In the genomic region with DNA sequence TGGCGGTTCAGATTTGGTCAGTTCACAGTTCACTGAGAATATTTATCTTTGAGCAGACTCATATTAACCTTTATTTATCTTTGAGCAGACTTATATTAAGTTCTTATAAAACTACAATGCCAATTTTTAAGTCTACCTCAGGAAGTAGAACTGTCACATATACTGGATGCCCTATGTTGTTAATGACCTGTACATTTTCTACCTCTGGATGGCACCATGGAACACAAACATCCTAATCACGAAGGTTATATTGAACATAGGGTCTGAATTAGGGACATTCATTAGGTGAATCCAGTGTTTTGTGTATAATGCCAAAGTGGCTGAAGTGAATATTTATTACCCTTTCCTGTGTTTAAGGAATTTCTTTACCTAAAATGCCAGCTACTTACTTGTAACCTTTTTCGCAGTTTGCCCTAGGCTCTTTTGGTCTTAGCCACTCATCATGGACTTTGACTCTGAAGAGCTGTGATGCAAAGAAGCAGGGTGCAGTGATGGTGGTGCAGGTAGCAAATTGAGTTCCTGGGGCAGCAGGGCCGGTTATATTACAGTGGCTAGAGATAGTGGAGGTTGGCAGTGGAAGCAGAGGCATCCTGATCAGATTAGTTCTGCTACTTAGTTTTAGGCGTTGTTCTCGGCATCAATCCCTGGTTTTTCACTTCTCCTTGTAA, we compare ENCODE assay signal across 1 cellular context.
TF ChIP-seq lines count a peak whose summit lies in the region.

No MANE protein-coding gene starts in this region.

TF ChIP-seq in SK-N-SH treated with all-trans-retinoic acid at 6 μM for 48 hours, 23 proteins besides CTCF, POLR2A, EP300 and RAD21 (continued from another document):
- TF ChIP-seq, protein P1, sequence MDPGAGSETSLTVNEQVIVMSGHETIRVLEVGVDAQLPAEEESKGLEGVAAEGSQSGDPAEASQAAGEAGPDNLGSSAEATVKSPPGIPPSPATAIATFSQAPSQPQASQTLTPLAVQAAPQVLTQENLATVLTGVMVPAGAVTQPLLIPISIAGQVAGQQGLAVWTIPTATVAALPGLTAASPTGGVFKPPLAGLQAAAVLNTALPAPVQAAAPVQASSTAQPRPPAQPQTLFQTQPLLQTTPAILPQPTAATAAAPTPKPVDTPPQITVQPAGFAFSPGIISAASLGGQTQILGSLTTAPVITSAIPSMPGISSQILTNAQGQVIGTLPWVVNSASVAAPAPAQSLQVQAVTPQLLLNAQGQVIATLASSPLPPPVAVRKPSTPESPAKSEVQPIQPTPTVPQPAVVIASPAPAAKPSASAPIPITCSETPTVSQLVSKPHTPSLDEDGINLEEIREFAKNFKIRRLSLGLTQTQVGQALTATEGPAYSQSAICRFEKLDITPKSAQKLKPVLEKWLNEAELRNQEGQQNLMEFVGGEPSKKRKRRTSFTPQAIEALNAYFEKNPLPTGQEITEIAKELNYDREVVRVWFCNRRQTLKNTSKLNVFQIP (CRISPR knock-in tag; IDR thresholded peaks at IDR 0.05; ENCODE audit: borderline replicate concordance, low read depth) = no peak
- TF ChIP-seq GLIS3 (CRISPR knock-in tag; IDR thresholded peaks at IDR 0.05) (no peak), PPARA (CRISPR knock-in tag; IDR thresholded peaks at IDR 0.05; ENCODE audit: borderline replicate concordance) (no peak), OSR1 (CRISPR knock-in tag; IDR thresholded peaks at IDR 0.05) (no peak)
